In the genomic region with DNA sequence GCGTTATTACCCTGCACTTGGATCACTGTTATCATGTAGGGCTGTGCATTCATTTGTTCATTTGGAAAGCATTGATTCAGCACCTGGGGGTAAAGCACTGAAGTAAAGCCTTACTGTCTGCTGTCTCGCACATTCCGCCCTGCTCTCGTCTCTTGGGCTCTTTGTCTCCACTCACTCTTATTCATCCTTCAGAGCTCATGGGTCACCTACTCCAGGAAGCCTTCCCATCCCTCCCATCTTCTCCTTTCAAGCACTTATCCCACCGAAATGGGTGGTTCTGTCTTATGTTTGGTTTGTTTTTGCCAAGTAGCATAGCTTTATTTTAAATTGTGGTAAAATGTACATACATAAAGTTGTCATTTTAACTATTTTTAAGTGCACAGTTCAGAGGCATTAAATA, we compare ENCODE assay signal across 1 cellular context.
TF ChIP-seq lines count a peak whose summit lies in the region.

No MANE protein-coding gene starts in this region.

TF ChIP-seq in GM23338, 12 proteins besides CTCF, POLR2A, EP300 and RAD21:
- no peak for TF ChIP-seq CREB1 (CRISPR knock-in tag; IDR thresholded peaks at IDR 0.05; ENCODE audit: low read depth)
- TF ChIP-seq POLR2AphosphoS5 (IDR thresholded peaks at IDR 0.05; ENCODE audit: low read depth): no peak
- no peak for TF ChIP-seq ZNF114 (CRISPR knock-in tag; IDR thresholded peaks at IDR 0.05)
- TF ChIP-seq, protein P1, sequence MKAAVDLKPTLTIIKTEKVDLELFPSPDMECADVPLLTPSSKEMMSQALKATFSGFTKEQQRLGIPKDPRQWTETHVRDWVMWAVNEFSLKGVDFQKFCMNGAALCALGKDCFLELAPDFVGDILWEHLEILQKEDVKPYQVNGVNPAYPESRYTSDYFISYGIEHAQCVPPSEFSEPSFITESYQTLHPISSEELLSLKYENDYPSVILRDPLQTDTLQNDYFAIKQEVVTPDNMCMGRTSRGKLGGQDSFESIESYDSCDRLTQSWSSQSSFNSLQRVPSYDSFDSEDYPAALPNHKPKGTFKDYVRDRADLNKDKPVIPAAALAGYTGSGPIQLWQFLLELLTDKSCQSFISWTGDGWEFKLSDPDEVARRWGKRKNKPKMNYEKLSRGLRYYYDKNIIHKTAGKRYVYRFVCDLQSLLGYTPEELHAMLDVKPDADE (IDR thresholded peaks at IDR 0.05): no peak
- no peak for TF ChIP-seq NANOG (IDR thresholded peaks at IDR 0.05; ENCODE audit: borderline replicate concordance)
- no peak for TF ChIP-seq ZNF462 (CRISPR knock-in tag; IDR thresholded peaks at IDR 0.05)
- TF ChIP-seq EZH2phosphoT487 (IDR thresholded peaks at IDR 0.05; ENCODE audit: unreplicated experiment): no peak
- no peak for TF ChIP-seq JUNB (IDR thresholded peaks at IDR 0.05; ENCODE audit: unreplicated experiment)
- TF ChIP-seq STAT1 (IDR thresholded peaks at IDR 0.05; ENCODE audit: unreplicated experiment): no peak
- TF ChIP-seq ZNF331 (CRISPR knock-in tag; IDR thresholded peaks at IDR 0.05; ENCODE audit: low read depth): no peak
- TF ChIP-seq REST (IDR thresholded peaks at IDR 0.05; ENCODE audit: unreplicated experiment): no peak
- no peak for TF ChIP-seq EZH2 (IDR thresholded peaks at IDR 0.05; ENCODE audit: low read depth, unreplicated experiment)
